2 cellular contexts compared by ENCODE assay signal in the genomic region with DNA sequence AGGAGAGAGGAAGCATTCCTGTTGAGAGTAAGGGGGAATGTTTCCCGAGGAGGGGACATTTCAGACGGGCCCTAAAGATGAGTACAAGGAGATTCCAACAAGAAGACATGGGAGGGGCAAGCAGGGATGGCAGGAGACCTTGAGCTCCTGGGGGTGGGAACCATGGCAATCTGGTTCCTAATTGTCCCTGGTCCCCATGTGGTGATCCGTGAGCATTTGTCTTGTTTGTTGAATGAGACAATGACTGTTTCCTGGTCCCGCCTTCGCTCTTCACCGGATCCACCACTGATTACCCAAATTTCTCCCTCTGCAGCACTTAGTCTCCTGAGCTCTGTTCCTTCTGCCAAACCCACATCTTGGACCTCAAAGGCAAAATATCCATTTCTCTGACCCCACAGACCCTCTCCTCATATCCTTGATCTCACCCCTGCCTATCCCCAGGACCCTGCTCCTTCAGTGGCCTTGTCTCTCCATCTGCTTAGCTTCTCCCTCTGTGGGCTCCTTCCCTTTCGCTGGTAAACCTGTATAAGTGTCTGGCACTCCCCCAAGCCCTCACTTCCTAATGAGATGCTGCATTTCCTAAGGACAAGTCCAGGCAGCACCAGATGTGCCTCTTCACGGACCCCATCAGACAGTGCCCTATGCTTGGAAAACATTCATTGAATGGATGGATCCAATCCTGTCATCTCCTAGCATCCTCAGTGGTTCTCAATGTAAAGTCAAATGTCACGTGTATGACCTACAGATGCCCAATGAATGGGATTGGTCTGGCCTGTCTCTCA.
TF ChIP-seq lines count a peak whose summit lies in the region.

No MANE protein-coding gene starts in this region.

TF ChIP-seq in IMR-90, 13 proteins besides CTCF, POLR2A, EP300 and RAD21:
- TF ChIP-seq, protein P1, sequence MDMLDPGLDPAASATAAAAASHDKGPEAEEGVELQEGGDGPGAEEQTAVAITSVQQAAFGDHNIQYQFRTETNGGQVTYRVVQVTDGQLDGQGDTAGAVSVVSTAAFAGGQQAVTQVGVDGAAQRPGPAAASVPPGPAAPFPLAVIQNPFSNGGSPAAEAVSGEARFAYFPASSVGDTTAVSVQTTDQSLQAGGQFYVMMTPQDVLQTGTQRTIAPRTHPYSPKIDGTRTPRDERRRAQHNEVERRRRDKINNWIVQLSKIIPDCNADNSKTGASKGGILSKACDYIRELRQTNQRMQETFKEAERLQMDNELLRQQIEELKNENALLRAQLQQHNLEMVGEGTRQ (IDR thresholded peaks at IDR 0.05; ENCODE audit: low read depth, low read length), result no peak
- TF ChIP-seq MAZ (IDR thresholded peaks at IDR 0.05; ENCODE audit: borderline replicate concordance, low read depth, low read length) (no peak), NFE2L2 (IDR thresholded peaks at IDR 0.05; ENCODE audit: low read depth, low read length) (no peak), CHD1 (IDR thresholded peaks at IDR 0.05; ENCODE audit: low read depth, low read length) (no peak)

TF ChIP-seq in K562, 482 proteins besides CTCF, POLR2A, EP300 and RAD21:
- TF ChIP-seq, protein P2, sequence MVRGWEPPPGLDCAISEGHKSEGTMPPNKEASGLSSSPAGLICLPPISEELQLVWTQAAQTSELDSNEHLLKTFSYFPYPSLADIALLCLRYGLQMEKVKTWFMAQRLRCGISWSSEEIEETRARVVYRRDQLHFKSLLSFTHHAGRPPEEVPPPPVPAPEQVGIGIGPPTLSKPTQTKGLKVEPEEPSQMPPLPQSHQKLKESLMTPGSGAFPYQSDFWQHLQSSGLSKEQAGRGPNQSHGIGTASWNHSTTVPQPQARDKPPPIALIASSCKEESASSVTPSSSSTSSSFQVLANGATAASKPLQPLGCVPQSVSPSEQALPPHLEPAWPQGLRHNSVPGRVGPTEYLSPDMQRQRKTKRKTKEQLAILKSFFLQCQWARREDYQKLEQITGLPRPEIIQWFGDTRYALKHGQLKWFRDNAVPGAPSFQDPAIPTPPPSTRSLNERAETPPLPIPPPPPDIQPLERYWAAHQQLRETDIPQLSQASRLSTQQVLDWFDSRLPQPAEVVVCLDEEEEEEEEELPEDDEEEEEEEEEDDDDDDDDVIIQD (CRISPR knock-in tag; IDR thresholded peaks at IDR 0.05), result no peak
- 0 out of 2 replicates have a peak, but pooled peaks have one; percentile 52 for TF ChIP-seq PHB (CRISPR knock-in tag; IDR thresholded peaks at IDR 0.05)
- no peak for TF ChIP-seq TEAD1 (CRISPR knock-in tag; IDR thresholded peaks at IDR 0.05)
- TF ChIP-seq MAZ (CRISPR knock-in tag; conservative IDR thresholded peaks at IDR 0.05 in 1 of 2, IDR thresholded peaks at IDR 0.05 in 1 of 2), result 0 out of 4 replicates have a peak, but pooled peaks of 1 of the 2 experiments have one; percentile 9
- TF ChIP-seq RCOR1 (IDR thresholded peaks at IDR 0.05; ENCODE audit: borderline replicate concordance in 1 of 2, low read depth in 2 of 2, low read length in 2 of 2), result no peak
- 0 out of 2 replicates have a peak, but pooled peaks have one; percentile 11 for TF ChIP-seq ELF4 (CRISPR knock-in tag; IDR thresholded peaks at IDR 0.05)
- peak; percentile 2; the same call in 1 of the 2 replicates for TF ChIP-seq HDAC2 (IDR thresholded peaks at IDR 0.05)
- peak; percentile 27; the same call in 1 of the 2 replicates for TF ChIP-seq ZNF644 (tag; IDR thresholded peaks at IDR 0.05; ENCODE audit: low read depth)
- TF ChIP-seq ERF (CRISPR knock-in tag; IDR thresholded peaks at IDR 0.05), result 0 out of 2 replicates have a peak, but pooled peaks have one; percentile 14
- TF ChIP-seq MYC (IDR thresholded peaks at IDR 0.05; ENCODE audit: low read depth, low read length), result no peak
- peak; percentile 56; the same call in 1 of the 2 replicates for TF ChIP-seq MYC (CRISPR knock-in tag; IDR thresholded peaks at IDR 0.05; ENCODE audit: borderline replicate concordance, low read depth)
- no peak for TF ChIP-seq SRSF7 (optimal IDR thresholded peaks at IDR 0.05; ENCODE audit: low read depth, low read length)
- no peak for TF ChIP-seq HNRNPL (IDR thresholded peaks at IDR 0.05; ENCODE audit: low read depth, low read length)
- TF ChIP-seq ETV1 (tag; conservative IDR thresholded peaks at IDR 0.05; ENCODE audit: low read depth), result peak; percentile 12; the same call in 1 of the 2 replicates
- 0 out of 2 replicates have a peak, but pooled peaks have one; percentile 8 for TF ChIP-seq ZNF3 (CRISPR knock-in tag; IDR thresholded peaks at IDR 0.05)
- TF ChIP-seq CBX5 (IDR thresholded peaks at IDR 0.05; ENCODE audit: borderline replicate concordance, low read depth), result no peak
- TF ChIP-seq GATAD2B (IDR thresholded peaks at IDR 0.05; ENCODE audit: borderline replicate concordance), result no peak
- TF ChIP-seq NFXL1 (CRISPR knock-in tag; IDR thresholded peaks at IDR 0.05), result peak; percentile 26; the same call in 1 of the 2 replicates
